ENCODE assay signal across 9 cellular contexts in the genomic region with DNA sequence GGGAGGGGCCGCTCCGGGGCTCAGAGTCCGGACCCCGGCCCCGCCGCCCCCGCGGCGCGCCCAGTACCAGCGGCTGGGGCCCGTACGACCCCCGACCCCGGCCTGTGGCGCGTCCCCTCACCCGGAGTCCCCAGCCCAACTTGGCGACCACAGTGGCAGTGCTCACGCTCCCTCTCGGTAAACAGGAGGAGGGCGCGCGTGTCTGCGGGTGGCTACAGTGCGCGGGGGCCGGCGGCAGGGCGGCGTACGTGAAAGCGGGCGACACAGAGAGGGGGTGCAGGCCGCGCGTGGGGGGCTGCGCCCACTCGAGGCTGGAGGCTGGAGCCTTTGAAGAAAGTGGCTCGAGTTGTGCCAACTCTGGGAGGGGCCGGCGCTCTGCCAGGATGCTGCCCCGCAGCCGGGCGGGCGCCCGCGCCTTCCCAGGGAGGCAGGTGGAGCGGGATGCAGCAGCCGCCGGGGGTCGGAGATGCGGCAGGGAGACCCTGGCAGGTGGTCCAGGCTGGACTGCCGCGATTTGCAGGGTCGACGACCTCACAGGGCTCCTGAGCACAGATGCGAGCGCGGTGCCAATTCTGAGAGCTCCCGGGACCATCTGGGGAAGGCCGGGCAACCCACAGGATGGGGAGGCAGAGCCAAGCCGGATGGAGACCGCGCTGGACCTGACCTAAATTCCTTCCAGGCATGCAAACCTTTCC. TPM values are rescaled to one million over a fixed set of nuclear protein-coding genes. Genes with fewer than 3 reads are reported as not detected.
DNase-seq lines count a peak whose midpoint lies in the region; ATAC-seq and TF ChIP-seq lines count a peak whose summit lies in the region.
"Had no signal": no experiment of that assay in that cellular context is flagged by ENCODE, and none has a peak within 500 bp of the region (broad histone marks: within the 10 kb centered on the region; RNA-seq: fewer than 3 reads in every experiment).

No MANE protein-coding gene starts in this region.

- H3K18ac ChIP-seq in H9 (ENCODE audit: insufficient read length, low read depth, low read length): no peak overlapping the region

- TF ChIP-seq CTCF in H9 (conservative IDR thresholded peaks at IDR 0.05): no peak
- no peak for TF ChIP-seq CTCF in foreskin fibroblast (IDR thresholded peaks at IDR 0.05; ENCODE audit: low read depth, low read length)
- no peak for TF ChIP-seq CTCF in neural progenitor cell (IDR thresholded peaks at IDR 0.05)
- no peak for TF ChIP-seq CTCF in GM20000 (IDR thresholded peaks at IDR 0.05; ENCODE audit: extremely low read depth, missing control alignments)

- H3K9me3 ChIP-seq in H9 (ENCODE audit: control insufficient read depth, low read depth, low read length): no peaks in the 10 kb centered on the region
- H3K9me3 ChIP-seq in neural progenitor cell (ENCODE audit: low read depth): no peaks in the 10 kb centered on the region

- no peak overlapping the region for H2AK5ac ChIP-seq in H9 (ENCODE audit: insufficient read length, low read length)

- intact Hi-C loops in activated CD4-positive, alpha-beta memory T cell treated with anti-CD3 and anti-CD28 coated beads for 36 hours (cut with micrococcal nuclease): loop anchor here (1.0 to 5.0 kb wide), 3 partner anchors 85 to 243 kb away; no protein-coding TSS in a partner anchor

- no peak overlapping the region for H2BK15ac ChIP-seq in H9 (ENCODE audit: low read depth, low read length)

- no peak for ATAC-seq in GM18867 (IDR thresholded peaks at IDR 0.05; ENCODE audit: unreplicated experiment)

- no peak overlapping the region for H2BK20ac ChIP-seq in H9 (ENCODE audit: low read depth, low read length, poor library complexity, severe bottlenecking)

- H3K4me3 Mint-ChIP-seq in H9: peak overlapping the region; percentile 45 to 64; a peak in 4 of 5 replicates
- peak overlapping the region; percentile 25 for H3K4me3 Mint-ChIP-seq in activated CD4-positive, alpha-beta memory T cell treated with anti-CD3 and anti-CD28 coated beads for 36 hours
- H3K4me3 Mint-ChIP-seq in neural progenitor cell: peak overlapping the region; percentile 75

- no peaks in the 10 kb centered on the region for H3K36me3 ChIP-seq in neural progenitor cell

- H2BK12ac ChIP-seq in H9 (ENCODE audit: insufficient read length, low read depth, low read length): no peak overlapping the region

- no peak overlapping the region for H3K4ac ChIP-seq in H9 (ENCODE audit: low read depth, low read length)

- H3K56ac ChIP-seq in H9 (ENCODE audit: insufficient read length, low read depth, low read length): no peak overlapping the region

- H4K20me1 ChIP-seq in H9 (ENCODE audit: control insufficient read depth, insufficient read depth, insufficient read length) (no peaks in the 10 kb centered on the region), neural progenitor cell (ENCODE audit: low read depth) (no peaks in the 10 kb centered on the region)

- CTCF ChIA-PET in activated CD4-positive, alpha-beta memory T cell treated with anti-CD3 and anti-CD28 coated beads for 36 hours (lab: Charles Lee): interaction anchor here (0.6 to 5.6 kb wide), 34 partner anchors 9 to 250 kb away, joined by 3 to 270 read pairs (median 4); no protein-coding TSS in a partner anchor
- CTCF ChIA-PET in HEK293T (lab: Yijun Ruan, JAX): interaction anchor here (0.6 to 2.8 kb wide), 6 partner anchors 66 to 162 kb away, joined by 3 to 16 read pairs (median 4); no protein-coding TSS in a partner anchor

- H3K23me2 ChIP-seq in H9 (ENCODE audit: insufficient read length, low read depth, low read length, poor library complexity, severe bottlenecking): no peaks in the 10 kb centered on the region

- H3K27ac Mint-ChIP-seq in H9: no peak overlapping the region
- H3K27ac Mint-ChIP-seq in activated CD4-positive, alpha-beta memory T cell treated with anti-CD3 and anti-CD28 coated beads for 36 hours: no peak overlapping the region
- H3K27ac Mint-ChIP-seq in neural progenitor cell: no peak overlapping the region

- H3K36me3 Mint-ChIP-seq in H9 (ENCODE audit: insufficient read depth in 1 of 3, low read depth in 3 of 3) (no peaks in the 10 kb centered on the region), neural progenitor cell (no peaks in the 10 kb centered on the region)
- H3K36me3 Mint-ChIP-seq in activated CD4-positive, alpha-beta memory T cell treated with anti-CD3 and anti-CD28 coated beads for 36 hours: no peaks in the 10 kb centered on the region

- H3K79me2 ChIP-seq in H9 (ENCODE audit: insufficient read depth, low read length) (no peaks in the 10 kb centered on the region), neural progenitor cell (ENCODE audit: low read depth) (no peaks in the 10 kb centered on the region)

- DNase-seq in H9: no peak
- DNase-seq in activated CD4-positive, alpha-beta memory T cell treated with anti-CD3 and anti-CD28 coated beads for 36 hours: peak; percentile 25
- DNase-seq in foreskin fibroblast: peak; percentile 6 to 21
- DNase-seq in neural progenitor cell (ENCODE audit: low spot score): no peak
- no peak for DNase-seq in HEK293T (ENCODE audit: extremely low spot score)
- DNase-seq in NCI-H748 (lab: John Stamatoyannopoulos, UW; ENCODE audit: unreplicated experiment): no peak
- DNase-seq in GM20000 (ENCODE audit: low spot score): no peak

- H3K4me3 ChIP-seq in foreskin fibroblast (ENCODE audit: low read depth in 1 of 2, low read length in 2 of 2) (peak overlapping the region; percentile 36), neural progenitor cell (peak overlapping the region; percentile 92)

- no peak overlapping the region for H4K91ac ChIP-seq in H9 (ENCODE audit: insufficient read length, low read depth, low read length)

- H3K9ac ChIP-seq in H9 (ENCODE audit: extremely low read depth, insufficient read length, low read length): no peak overlapping the region
- no peak overlapping the region for H3K9ac ChIP-seq in neural progenitor cell

- H3T11ph ChIP-seq in H9 (ENCODE audit: low read length): no peak overlapping the region

- WGBS in H9 (ENCODE audit: extremely low coverage, insufficient read length, low lambda C conversion rate): no CpG with 5 or more reads among the region's 65 CpGs

- no peak overlapping the region for H2BK5ac ChIP-seq in H9 (ENCODE audit: insufficient read length, low read length)

- H3K27me3 ChIP-seq in H9 (ENCODE audit: insufficient read depth, low read length): no peaks in the 10 kb centered on the region; the same call in 1 of the 2 replicates
- peaks cover 52% of the 10 kb centered on the region for H3K27me3 ChIP-seq in neural progenitor cell

- no peaks in the 10 kb centered on the region; a peak in 1 of 5 replicates for H3K9me3 Mint-ChIP-seq in H9
- H3K9me3 Mint-ChIP-seq in activated CD4-positive, alpha-beta memory T cell treated with anti-CD3 and anti-CD28 coated beads for 36 hours: no peaks in the 10 kb centered on the region
- H3K9me3 Mint-ChIP-seq in neural progenitor cell: no peaks in the 10 kb centered on the region

- no peaks in the 10 kb centered on the region for H3K79me1 ChIP-seq in H9 (ENCODE audit: insufficient read depth, low read depth, low read length, poor library complexity, severe bottlenecking)

- no peaks in the 10 kb centered on the region for H3K4me1 ChIP-seq in H9 (ENCODE audit: insufficient read depth, low read length)
- H3K4me1 ChIP-seq in neural progenitor cell: peaks cover 5% of the 10 kb centered on the region

- POLR2A ChIA-PET in activated CD4-positive, alpha-beta memory T cell treated with anti-CD3 and anti-CD28 coated beads for 36 hours (lab: Charles Lee): interaction anchor here (1.2 to 1.6 kb wide), 2 partner anchors 102 to 162 kb away, joined by 3 read pairs; no protein-coding TSS in a partner anchor
- POLR2A ChIA-PET in HEK293T (lab: Yijun Ruan, JAX): no interaction called here

- H2BK120ac ChIP-seq in H9 (ENCODE audit: low read depth, low read length, poor library complexity, severe bottlenecking): no peak overlapping the region

- H3K23ac ChIP-seq in H9 (ENCODE audit: insufficient read length, low read depth, low read length): no peak overlapping the region

- no peak overlapping the region for H4K8ac ChIP-seq in H9 (replicated peaks; ENCODE audit: insufficient read length, low read depth, low read length)

- H2AFZ ChIP-seq in H9 (ENCODE audit: low read length): no peak overlapping the region
- H2AFZ ChIP-seq in neural progenitor cell (replicated peaks): peak overlapping the region; percentile 98

- H3K27ac ChIP-seq in H9 (ENCODE audit: insufficient read length, low read depth, low read length) (no peak overlapping the region), neural progenitor cell (no peak overlapping the region)

- no peak overlapping the region for H4K5ac ChIP-seq in H9 (ENCODE audit: insufficient read length, low read depth, low read length)

- H3K4me2 ChIP-seq in H9 (ENCODE audit: insufficient read depth, insufficient read length, low read length): peak overlapping the region; percentile 13
- H3K4me2 ChIP-seq in neural progenitor cell: peak overlapping the region; percentile 99

- H3F3A ChIP-seq in neural progenitor cell (ENCODE audit: low read depth): no peaks in the 10 kb centered on the region

- no peak overlapping the region for H3K14ac ChIP-seq in H9 (ENCODE audit: insufficient read depth, low read length)

- H3K4me1 Mint-ChIP-seq in H9 (peaks cover 3 to 4% of the 10 kb centered on the region in 2 experiments; a peak in 2 of 4 replicates), neural progenitor cell (peaks cover 22% of the 10 kb centered on the region)
- no peaks in the 10 kb centered on the region for H3K4me1 Mint-ChIP-seq in activated CD4-positive, alpha-beta memory T cell treated with anti-CD3 and anti-CD28 coated beads for 36 hours (ENCODE audit: low read depth)

- H3K27me3 Mint-ChIP-seq in H9 (ENCODE audit: low read depth) (peaks cover 47% of the 10 kb centered on the region), neural progenitor cell (ENCODE audit: insufficient read depth, low read depth) (peaks cover 18% of the 10 kb centered on the region)
- H3K27me3 Mint-ChIP-seq in activated CD4-positive, alpha-beta memory T cell treated with anti-CD3 and anti-CD28 coated beads for 36 hours: peaks cover 27% of the 10 kb centered on the region

TF ChIP-seq in HEK293T, 16 proteins besides CTCF, POLR2A, EP300 and RAD21:
- TF ChIP-seq HDGF (IDR thresholded peaks at IDR 0.05; ENCODE audit: borderline replicate concordance) (no peak), FOXA1 (IDR thresholded peaks at IDR 0.05) (no peak), ARNT (IDR thresholded peaks at IDR 0.05) (no peak), ZNF384 (IDR thresholded peaks at IDR 0.05) (no peak), BHLHE40 (IDR thresholded peaks at IDR 0.05; ENCODE audit: borderline replicate concordance) (no peak), LEF1 (IDR thresholded peaks at IDR 0.05; ENCODE audit: borderline replicate concordance) (no peak)

RNA-seq across cellular contexts. Expression of a gene that starts 0.7 kb away (rescaled TPM):
- total RNA-seq in H9 (2021) (0.70 and 0.77 TPM in 2 replicates), neural progenitor cell (ENCODE audit: low replicate concordance) (0.21 and 0.93 TPM in 2 replicates)
- 10 to 100 TPM; 29.4 to 34.0 TPM for total RNA-seq in activated CD4-positive, alpha-beta memory T cell treated with anti-CD3 and anti-CD28 coated beads for 36 hours

RNA-seq across cellular contexts. Expression of a gene that starts 14.8 kb away (rescaled TPM):
- total RNA-seq in H9 (2021) (not detected in 2 replicates), neural progenitor cell (ENCODE audit: low replicate concordance) (0.12 TPM in 1 of 2 replicates, not detected in the other)
- not detected for total RNA-seq in activated CD4-positive, alpha-beta memory T cell treated with anti-CD3 and anti-CD28 coated beads for 36 hours
- total RNA-seq: SK-MEL-5 had no signal

Comparison
In these comparisons a context has a peak if more than half of its experiments do, and no peak if none do; other contexts are left out.
1. DNase-seq: peak in activated CD4-positive, alpha-beta memory T cell treated with anti-CD3 and anti-CD28 coated beads for 36 hours (single experiment) and foreskin fibroblast (2 of 2); none in H9 (single experiment), neural progenitor cell (single experiment), HEK293T (single experiment), NCI-H748 (single experiment) and GM20000 (single experiment).
2. H3K4me3 Mint-ChIP-seq: peak in every context shown above with its lines; median percentile 75 in neural progenitor cell; 54 in H9; 25 in activated CD4-positive, alpha-beta memory T cell treated with anti-CD3 and anti-CD28 coated beads for 36 hours.
3. RNA of a gene that starts 0.7 kb away (total RNA-seq): 29.4 to 34.0 TPM in activated CD4-positive, alpha-beta memory T cell treated with anti-CD3 and anti-CD28 coated beads for 36 hours; 0.70 to 0.77 TPM in H9 and 0.21 to 0.93 TPM in neural progenitor cell; every median in the first group is over 10 times any median in the second.